Comparison of ENCODE assay signal across 8 cellular contexts in genomic region chr1:181038399-181038873, GRCh38. TPM values are rescaled to one million over a fixed set of nuclear protein-coding genes. Genes with fewer than 3 reads are reported as not detected.
DNase-seq lines count a peak whose midpoint lies in the region; ATAC-seq and TF ChIP-seq lines count a peak whose summit lies in the region.

No MANE protein-coding gene starts in this region.

- peak; percentile 37 for ATAC-seq in HG03097 (IDR thresholded peaks at IDR 0.05; ENCODE audit: low FRiP score, unreplicated experiment)
- ATAC-seq in stimulated activated naive CD8-positive, alpha-beta T cell treated with anti-CD3 and anti-CD28 coated beads, Interleukin-15, amount 100 ng/mL, for 72 hours = peak; percentile 59

- no peaks in the 10 kb centered on the region for H3K27me3 Mint-ChIP-seq in stimulated activated naive CD8-positive, alpha-beta T cell treated with anti-CD3 and anti-CD28 coated beads, Interleukin-15, amount 100 ng/mL, for 72 hours

- intact Hi-C loops in dorsolateral prefrontal cortex (cut with DNase I) = loop anchor here (1.0 to 2.0 kb wide), 2 partner anchors 44 to 104 kb away; no protein-coding TSS in a partner anchor

- H3K9me3 Mint-ChIP-seq in stimulated activated naive CD8-positive, alpha-beta T cell treated with anti-CD3 and anti-CD28 coated beads, Interleukin-15, amount 100 ng/mL, for 72 hours = no peaks in the 10 kb centered on the region

- DNase-seq in NCI-H524 (lab: John Stamatoyannopoulos, UW) = peak; percentile 69 to 82
- DNase-seq in activated CD4-positive, alpha-beta T cell treated with anti-CD3 and anti-CD28 coated beads for 48 hours = peak; percentile 70
- peak in 5 of 10 donors; percentile 27 to 68 (median 43) for DNase-seq in dorsolateral prefrontal cortex
- peak; percentile 80 for DNase-seq in medulla oblongata (ENCODE audit: extremely low spot score)
- DNase-seq in stimulated activated naive CD8-positive, alpha-beta T cell treated with anti-CD3 and anti-CD28 coated beads, Interleukin-15, amount 100 ng/mL, for 72 hours = peak; percentile 60 to 64
- no peak for DNase-seq in middle frontal gyrus (ENCODE audit: extremely low spot score, low spot score)

- no peak overlapping the region for H3K4me3 Mint-ChIP-seq in stimulated activated naive CD8-positive, alpha-beta T cell treated with anti-CD3 and anti-CD28 coated beads, Interleukin-15, amount 100 ng/mL, for 72 hours

- H3K27me3 ChIP-seq in dorsolateral prefrontal cortex = no peaks in the 10 kb centered on the region

- TF ChIP-seq CTCF in GM12872 (IDR thresholded peaks at IDR 0.05; ENCODE audit: insufficient read depth, low read depth, low read length) (peak; percentile 86), dorsolateral prefrontal cortex (IDR thresholded peaks at IDR 0.05 in 54 of 56, conservative IDR thresholded peaks at IDR 0.05 in 2 of 56; ENCODE audit: low read depth in 1 of 56, partially characterized antibody in 56 of 56) (peak; percentile 39 to 83 (median 74))

- peaks cover 85% of the 10 kb centered on the region for H3K4me1 Mint-ChIP-seq in stimulated activated naive CD8-positive, alpha-beta T cell treated with anti-CD3 and anti-CD28 coated beads, Interleukin-15, amount 100 ng/mL, for 72 hours

- no peak overlapping the region for H3K27ac ChIP-seq in dorsolateral prefrontal cortex

- no peak overlapping the region for H3K4me3 ChIP-seq in dorsolateral prefrontal cortex

- H3K27ac Mint-ChIP-seq in stimulated activated naive CD8-positive, alpha-beta T cell treated with anti-CD3 and anti-CD28 coated beads, Interleukin-15, amount 100 ng/mL, for 72 hours = no peak overlapping the region

RNA-seq across cellular contexts. Expression of gene MR1, which starts 4.7 kb away (rescaled TPM):
- total RNA-seq in dorsolateral prefrontal cortex = 10 to 100 TPM in 15 of 120 experiments, 1 to 10 TPM in 105; 2.7 to 15.3 (median 6.8) TPM

RNA-seq across cellular contexts. Expression of gene STX6, which starts 15.8 kb away (rescaled TPM):
- total RNA-seq in dorsolateral prefrontal cortex = 10 to 100 TPM; 29.0 to 51.3 (median 40.7) TPM

RNA-seq across cellular contexts. Expression of gene IER5, which starts 50.1 kb away (rescaled TPM):
- total RNA-seq in dorsolateral prefrontal cortex = 10 to 100 TPM in 118 of 120 experiments, 1 to 10 TPM in 2; 8.1 to 74.9 (median 17.6) TPM
